ENCODE assay signal across 20 cellular contexts in the genomic region with DNA sequence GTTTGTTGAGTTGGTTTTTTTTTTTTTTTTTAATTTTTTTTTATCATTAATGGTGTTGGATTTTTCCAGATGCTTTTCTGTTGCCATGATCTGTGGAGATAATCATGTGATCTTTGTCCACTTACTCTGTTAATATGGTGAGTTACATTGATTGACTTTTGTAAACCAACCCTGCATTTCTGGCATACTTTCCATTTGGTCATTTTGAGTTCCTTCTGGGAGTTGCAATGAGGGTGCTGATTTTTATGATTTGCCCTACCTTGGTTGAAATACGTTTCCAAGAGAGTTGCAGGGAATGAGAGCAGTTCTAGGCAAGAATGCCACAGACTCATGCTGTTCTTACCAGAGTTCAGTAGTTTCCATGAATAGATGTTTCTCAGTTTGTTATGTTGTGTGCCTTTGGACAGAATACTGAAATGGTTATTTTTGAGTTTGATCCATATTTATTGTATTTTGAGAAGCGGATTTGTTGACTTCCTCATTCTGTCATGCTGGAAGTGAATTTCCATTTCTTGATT.
A peak's percentile ranks its signal among the peaks of the same experiment; 100 is the strongest.
DNase-seq lines count a peak whose midpoint lies in the region; ATAC-seq, FAIRE-seq and TF ChIP-seq lines count a peak whose summit lies in the region.
"Had no signal": no experiment of that assay in that cellular context is flagged by ENCODE, and none has a peak within 500 bp of the region (broad histone marks: within the 10 kb centered on the region; RNA-seq: fewer than 3 reads in every experiment).

No MANE protein-coding gene starts in this region.

- no peak overlapping the region for H3K27ac ChIP-seq in HEK293 (ENCODE audit: extremely low read depth, low read depth, low read length)
- H3K27ac ChIP-seq: BLaER1 treated with 17β-estradiol and CSF1 and Interleukin-3, amounts not matched to agents 10 nM and 100 nM had no signal

- peaks cover 5% of the 10 kb centered on the region for H3K4me1 Mint-ChIP-seq in progenitor cell of endocrine pancreas (ENCODE audit: low read depth)

- CTCF ChIA-PET in HEK293 (lab: Yijun Ruan, JAX): no interaction called here

- no peak overlapping the region for H3K4me3 ChIP-seq in HEK293 (ENCODE audit: low read depth, low read length)
- H3K4me3 ChIP-seq: BLaER1 treated with 17β-estradiol and CSF1 and Interleukin-3, amounts not matched to agents 10 nM and 100 nM had no signal

- peak overlapping the region; percentile 58 for H3K27ac Mint-ChIP-seq in progenitor cell of endocrine pancreas
- H3K27ac Mint-ChIP-seq: CD4-positive, CD25-positive, alpha-beta regulatory T cell had no signal

- no peaks in the 10 kb centered on the region for H3K27me3 Mint-ChIP-seq in progenitor cell of endocrine pancreas
- H3K27me3 Mint-ChIP-seq: CD4-positive, CD25-positive, alpha-beta regulatory T cell had no signal

- TF ChIP-seq CTCF in D721Med (IDR thresholded peaks at IDR 0.05; ENCODE audit: insufficient read depth, missing control alignments) (no peak), HEK293 (tag by site-specific recombination; IDR thresholded peaks at IDR 0.05) (no peak), progenitor cell of endocrine pancreas (IDR thresholded peaks at IDR 0.05; ENCODE audit: unreplicated experiment) (no peak)

- ATAC-seq in GM21423 (IDR thresholded peaks at IDR 0.05; ENCODE audit: unreplicated experiment) (no peak), GM18907 (IDR thresholded peaks at IDR 0.05; ENCODE audit: unreplicated experiment) (no peak)
- ATAC-seq: HCT116 had no signal

- POLR2A ChIA-PET in HEK293 (lab: Yijun Ruan, JAX): no interaction called here

- no peak overlapping the region for H3K4me3 Mint-ChIP-seq in progenitor cell of endocrine pancreas (ENCODE audit: low read depth)
- H3K4me3 Mint-ChIP-seq: CD4-positive, CD25-positive, alpha-beta regulatory T cell had no signal

- peaks cover 21% of the 10 kb centered on the region for H3K36me3 Mint-ChIP-seq in progenitor cell of endocrine pancreas (ENCODE audit: insufficient read depth)

- no peaks in the 10 kb centered on the region for H3K4me1 ChIP-seq in HEK293 (ENCODE audit: control insufficient read depth, insufficient read depth, low read length)

- H3K36me3 ChIP-seq in HEK293 (ENCODE audit: control insufficient read depth in 2 of 2, insufficient read depth in 1 of 2, low read length in 2 of 2): peaks cover 0 to 4% of the 10 kb centered on the region in 2 experiments; a peak in 1 of 3 replicates

- peaks cover 15% of the 10 kb centered on the region for H3K9me3 Mint-ChIP-seq in progenitor cell of endocrine pancreas (ENCODE audit: low read depth)

- TF ChIP-seq POLR2A in GM12891 (IDR thresholded peaks at IDR 0.05; ENCODE audit: low read depth, low read length): no peak

- DNase-seq in D721Med (ENCODE audit: insufficient read length, low spot score) (no peak), astrocyte of the hippocampus (ENCODE audit: low read depth, low spot score) (peak; percentile 14), progenitor cell of endocrine pancreas (ENCODE audit: low spot score, unreplicated experiment) (no peak), GM12891 (ENCODE audit: insufficient read length, low spot score) (no peak)
- DNase-seq: ACHN; Calu3; CD4-positive, CD25-positive, alpha-beta regulatory T cell; DMS79; Kasumi-1; KBM-7 had no signal

- FAIRE-seq in D721Med (lab: Jason Lieb, UNC): peak; percentile 51
- no peak for FAIRE-seq in GM12891 (lab: Jason Lieb, UNC)
- FAIRE-seq: G401.6, GM12892, GM19239, H1, HTR-8/SVneo had no signal

- no peaks in the 10 kb centered on the region for H3K9me3 ChIP-seq in HEK293 (ENCODE audit: control insufficient read depth, insufficient read depth, low read depth, low read length)

TF ChIP-seq in HEK293, 187 proteins besides CTCF, POLR2A, EP300 and RAD21:
- no peak for TF ChIP-seq ZNF354C (tag by site-specific recombination; IDR thresholded peaks at IDR 0.05; ENCODE audit: borderline replicate concordance, low read depth)
- peak; percentile 99 for TF ChIP-seq ZNF677 (tag by site-specific recombination; IDR thresholded peaks at IDR 0.05)

TF ChIP-seq in GM12891, 5 proteins besides CTCF, POLR2A, EP300 and RAD21:
- TF ChIP-seq POLR2AphosphoS5 (IDR thresholded peaks at IDR 0.05; ENCODE audit: low read depth, low read length) (no peak), POU2F2 (IDR thresholded peaks at IDR 0.05; ENCODE audit: low read depth, low read length) (no peak), SPI1 (IDR thresholded peaks at IDR 0.05; ENCODE audit: low read depth, low read length) (no peak), TAF1 (IDR thresholded peaks at IDR 0.05; ENCODE audit: low read depth, low read length) (no peak), PAX5 (IDR thresholded peaks at IDR 0.05; ENCODE audit: insufficient read depth, low read length, severe bottlenecking) (no peak)
TF ChIP-seq in GM12891: peak in this region for 0.
